14 cellular contexts compared by ENCODE assay signal in genomic region chr14:105124837-105125222, GRCh38.
"Had no signal": no experiment of that assay in that cellular context is flagged by ENCODE, and none has a peak within 500 bp of the region (broad histone marks: within the 10 kb centered on the region; RNA-seq: fewer than 3 reads in every experiment).

No MANE protein-coding gene starts in this region.

- DNase-seq: activated B cell treated with CpG ODN at 0.5 μM for 24 hours; activated CD4-positive, alpha-beta T cell treated with anti-CD3 and anti-CD28 coated beads for 4 hours; activated gamma-delta T cell treated with Interleukin-2 at 50 U/mL for 16 hours; foreskin fibroblast; mesendoderm; naive thymus-derived CD8-positive, alpha-beta T cell; posterior cingulate gyrus; retina; stimulated activated CD4-positive, alpha-beta T cell treated with anti-CD3 and anti-CD28 coated beads, Interleukin-2, amount 100 ng/mL, for 24 hours had no signal

- H3K4me3 Mint-ChIP-seq: activated B cell treated with CpG ODN at 0.5 μM for 24 hours; activated CD8-positive, alpha-beta T cell treated with anti-CD3 and anti-CD28 coated beads, Interleukin-2, amount 10 ng/mL, durations not matched to agents 7 days and 5 days; activated naive CD8-positive, alpha-beta T cell; stimulated activated naive CD8-positive, alpha-beta T cell treated with anti-CD3 and anti-CD28 coated beads, Interleukin-15, Interleukin-2, amounts not matched to agents 100 ng/mL and 50 ng/mL, for 24 hours had no signal

- H3K27me3 ChIP-seq: transverse colon had no signal

- H3K27ac ChIP-seq: neutrophil had no signal

- H3K9me3 ChIP-seq: neutrophil had no signal

- ATAC-seq: activated CD8-positive, alpha-beta T cell treated with anti-CD3 and anti-CD28 coated beads, Interleukin-2, amount 10 ng/mL, durations not matched to agents 7 days and 5 days; naive thymus-derived CD8-positive, alpha-beta T cell had no signal

- H3K27ac Mint-ChIP-seq: activated B cell treated with CpG ODN at 0.5 μM for 24 hours; activated CD8-positive, alpha-beta T cell treated with anti-CD3 and anti-CD28 coated beads, Interleukin-2, amount 10 ng/mL, durations not matched to agents 7 days and 5 days; activated naive CD8-positive, alpha-beta T cell; stimulated activated naive CD8-positive, alpha-beta T cell treated with anti-CD3 and anti-CD28 coated beads, Interleukin-15, Interleukin-2, amounts not matched to agents 100 ng/mL and 50 ng/mL, for 24 hours had no signal

- H3K4me3 ChIP-seq: transverse colon had no signal

- H3K36me3 ChIP-seq: neutrophil, transverse colon had no signal

- H3K4me1 Mint-ChIP-seq: activated B cell treated with CpG ODN at 0.5 μM for 24 hours had no signal
